ENCODE assay signal across 20 cellular contexts in the genomic region with DNA sequence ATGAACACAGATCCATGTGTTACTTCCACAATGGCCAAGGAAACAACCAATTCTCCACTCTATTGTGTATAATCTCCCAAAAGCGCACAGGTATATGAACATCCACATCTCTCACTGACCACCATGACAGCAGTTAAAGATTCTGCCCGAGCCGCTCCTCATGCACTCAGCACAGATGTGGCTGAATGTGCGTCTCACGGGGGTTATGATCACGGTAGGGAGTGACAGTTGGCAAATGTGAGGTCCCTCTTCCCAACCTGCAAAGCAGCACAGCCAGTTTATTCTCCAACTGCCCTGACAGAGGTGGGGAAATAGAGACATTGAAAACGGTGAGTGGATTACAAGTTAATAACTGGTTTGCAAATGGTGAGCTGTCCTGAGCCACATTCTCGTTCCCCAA.
"Had no signal": no experiment of that assay in that cellular context is flagged by ENCODE, and none has a peak within 500 bp of the region (broad histone marks: within the 10 kb centered on the region; RNA-seq: fewer than 3 reads in every experiment).

No MANE protein-coding gene starts in this region.

- DNase-seq: activated CD4-positive, alpha-beta T cell treated with anti-CD3 and anti-CD28 coated beads for 48 hours; activated CD4-positive, alpha-beta T cell treated with anti-CD3 and anti-CD28 coated beads, Interleukin-2, amount 50 U/mL, for 4 hours; activated CD4-positive, CD25-positive, alpha-beta regulatory T cell treated with anti-CD3 and anti-CD28 coated beads, Interleukin-2, amount 50 U/mL, for 72 hours; activated CD8-positive, alpha-beta T cell treated with anti-CD3 and anti-CD28 coated beads, Interleukin-2, amount 10 ng/mL, durations not matched to agents 7 days and 5 days; activated effector memory CD4-positive, alpha-beta T cell treated with Interleukin-2 at 50 U/mL for 16 hours; activated naive CD4-positive, alpha-beta T cell; activated T-cell treated with anti-CD3 and anti-CD28 coated beads, Interleukin-2, amount 50 U/mL, for 24 hours; amygdala; KG1; MV-4-11; NCI-H1105; NCI-H1436 treated with DMSO at 0.1 percent for 48 hours; NCI-H187; NCI-H2081; NCI-H2227 treated with DMSO at 0.1 percent for 48 hours; NCI-H446 treated with DMSO at 0.1 percent for 48 hours; NCI-H526 treated with DMSO at 0.1 percent for 48 hours; SIG-M5; T-helper 17 cell; T-helper 9 cell had no signal
